16 cellular contexts compared by ENCODE assay signal in the genomic region with DNA sequence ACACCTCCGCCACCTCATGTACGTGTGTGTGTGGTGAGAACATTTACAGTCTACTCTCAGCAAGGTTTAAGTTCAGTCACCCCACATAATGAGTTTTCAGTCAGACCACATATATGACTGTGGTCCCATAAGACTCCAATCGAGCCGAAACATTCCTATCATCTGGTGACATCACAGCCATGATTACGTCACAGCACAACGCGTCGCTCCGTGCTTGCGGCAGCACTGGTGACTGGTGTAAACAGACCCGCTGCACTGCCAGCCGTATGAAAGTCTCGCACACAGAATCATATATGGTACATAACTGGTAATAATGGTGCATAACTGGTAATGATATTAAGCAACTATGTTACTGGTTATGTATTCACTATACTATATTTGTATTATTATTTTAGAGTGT.
"Had no signal": no experiment of that assay in that cellular context is flagged by ENCODE, and none has a peak within 500 bp of the region (broad histone marks: within the 10 kb centered on the region; RNA-seq: fewer than 3 reads in every experiment).

No MANE protein-coding gene starts in this region.

- H3K27me3 Mint-ChIP-seq: activated CD4-positive, alpha-beta T cell treated with anti-CD3 and anti-CD28 coated beads for 36 hours; activated CD8-positive, alpha-beta T cell treated with anti-CD3 and anti-CD28 coated beads for 36 hours had no signal

- H3K27me3 ChIP-seq: ascending aorta, dorsolateral prefrontal cortex, tibial nerve had no signal

- H3K27ac ChIP-seq: ascending aorta, dorsolateral prefrontal cortex, left ventricle myocardium inferior, psoas muscle, tibial nerve had no signal

- DNase-seq: activated CD8-positive, alpha-beta T cell treated with anti-CD3 and anti-CD28 coated beads for 36 hours; activated T-cell treated with anti-CD3 and anti-CD28 coated beads, Interleukin-2, amount 50 U/mL, for 48 hours; erythroblast; kidney; left ventricle myocardium inferior; mesenchymal stem cell; occipital lobe; SK-N-SH had no signal

- ATAC-seq: activated CD4-positive, alpha-beta T cell treated with anti-CD3 and anti-CD28 coated beads for 36 hours; activated CD8-positive, alpha-beta T cell treated with anti-CD3 and anti-CD28 coated beads for 36 hours; psoas muscle; Right ventricle myocardium inferior; stimulated activated memory B cell treated with anti-CD40 and anti-IgM and Interleukin-4, amounts not matched to agents 10 μg/mL and 1 μg/mL and 100 μg/mL, for 72 hours had no signal

- H3K4me3 Mint-ChIP-seq: activated CD4-positive, alpha-beta T cell treated with anti-CD3 and anti-CD28 coated beads for 36 hours; activated CD8-positive, alpha-beta T cell treated with anti-CD3 and anti-CD28 coated beads for 36 hours; nephron; stimulated activated memory B cell treated with anti-CD40 and anti-IgM and Interleukin-4, amounts not matched to agents 10 μg/mL and 1 μg/mL and 100 μg/mL, for 72 hours had no signal

- H3K4me1 ChIP-seq: ascending aorta, psoas muscle had no signal

- H3K36me3 ChIP-seq: ascending aorta, left ventricle myocardium inferior, tibial nerve had no signal

- H3K4me3 ChIP-seq: ascending aorta, dorsolateral prefrontal cortex, left ventricle myocardium inferior, psoas muscle, tibial nerve had no signal

- H3K9me3 ChIP-seq: ascending aorta, psoas muscle, SK-N-SH had no signal

- H3K27ac Mint-ChIP-seq: activated CD4-positive, alpha-beta T cell treated with anti-CD3 and anti-CD28 coated beads for 36 hours; activated CD8-positive, alpha-beta T cell treated with anti-CD3 and anti-CD28 coated beads for 36 hours; nephron; stimulated activated memory B cell treated with anti-CD40 and anti-IgM and Interleukin-4, amounts not matched to agents 10 μg/mL and 1 μg/mL and 100 μg/mL, for 72 hours had no signal
